In genomic region chrX:107117993-107118321, GRCh38 we compare ENCODE assay signal across 8 cellular contexts. TPM values are rescaled to one million over a fixed set of nuclear protein-coding genes. Genes with fewer than 3 reads are reported as not detected.
DNase-seq lines count a peak whose midpoint lies in the region; ATAC-seq and TF ChIP-seq lines count a peak whose summit lies in the region.

No MANE protein-coding gene starts in this region.

- TF ChIP-seq CTCF in Panc1 (IDR thresholded peaks at IDR 0.05) (no peak), natural killer cell (IDR thresholded peaks at IDR 0.05) (no peak)

- peak overlapping the region; percentile 61 to 82 for H3K4me3 ChIP-seq in Panc1 (ENCODE audit: low read depth in 2 of 2, low read length in 2 of 2)
- peak overlapping the region; percentile 58 to 67 for H3K4me3 ChIP-seq in esophagus (ENCODE audit: low read depth in 1 of 2, low read length in 2 of 2)

- in situ Hi-C loops in Panc1 (cut with HindIII; ENCODE audit: low pct_unique_long_range_greater_than_20kb, low sequenced_read_pairs) = no loop called here

- no peaks in the 10 kb centered on the region; the same call in 1 of the 2 replicates for H3K4me1 ChIP-seq in Panc1 (ENCODE audit: control insufficient read depth, insufficient read depth, low read length)
- H3K4me1 ChIP-seq in esophagus (ENCODE audit: control insufficient read depth in 2 of 2, insufficient read depth in 2 of 2, low read length in 1 of 2) = no peaks in the 10 kb centered on the region

- peak overlapping the region; percentile 76 for H3K27ac ChIP-seq in Panc1 (ENCODE audit: low read length)
- H3K27ac ChIP-seq in esophagus (ENCODE audit: low read depth in 2 of 2, low read length in 1 of 2) = no peak overlapping the region

- H3K27me3 Mint-ChIP-seq in activated CD4-positive, alpha-beta T cell treated with anti-CD3 and anti-CD28 coated beads for 36 hours = no peaks in the 10 kb centered on the region
- peaks cover 0 to 3% of the 10 kb centered on the region in 2 donors for H3K27me3 Mint-ChIP-seq in natural killer cell (ENCODE audit: low read depth in 2 of 2)

- H3K36me3 Mint-ChIP-seq in activated CD4-positive, alpha-beta T cell treated with anti-CD3 and anti-CD28 coated beads for 36 hours (ENCODE audit: low read depth) = peaks cover 37% of the 10 kb centered on the region
- peaks cover 6% of the 10 kb centered on the region for H3K36me3 Mint-ChIP-seq in natural killer cell

- POLR2A ChIA-PET in activated CD4-positive, alpha-beta T cell treated with anti-CD3 and anti-CD28 coated beads for 36 hours (lab: Charles Lee) = no interaction called here
- POLR2A ChIA-PET in Panc1 (lab: Charles Lee) = no interaction called here

- 1 to 29% methylated on average over 8 of the region's 8 CpGs for WGBS in esophagus, 2 donors

- H3K9me3 ChIP-seq in Panc1 (ENCODE audit: control insufficient read depth, insufficient read depth, low read depth, low read length) (no peaks in the 10 kb centered on the region), esophagus (ENCODE audit: control insufficient read depth in 2 of 2, insufficient read depth in 1 of 2, low read depth in 1 of 2, low read length in 1 of 2) (no peaks in the 10 kb centered on the region)

- no peak overlapping the region for H3K27ac Mint-ChIP-seq in activated CD4-positive, alpha-beta T cell treated with anti-CD3 and anti-CD28 coated beads for 36 hours
- H3K27ac Mint-ChIP-seq in natural killer cell = peak overlapping the region in 1 of 2 donors; percentile 90

- peaks cover 10% of the 10 kb centered on the region; the same call in 1 of the 2 replicates for H3K36me3 ChIP-seq in Panc1 (ENCODE audit: control insufficient read depth, insufficient read depth, low read length)
- no peaks in the 10 kb centered on the region for H3K36me3 ChIP-seq in esophagus (ENCODE audit: control insufficient read depth in 2 of 2, insufficient read depth in 2 of 2, low read length in 1 of 2)

- H3K27me3 ChIP-seq in Panc1 (ENCODE audit: control insufficient read depth, insufficient read depth, low read length) (no peaks in the 10 kb centered on the region), esophagus (ENCODE audit: control insufficient read depth in 1 of 2, insufficient read depth in 2 of 2, low read length in 2 of 2) (no peaks in the 10 kb centered on the region)

- CTCF ChIA-PET in activated CD4-positive, alpha-beta T cell treated with anti-CD3 and anti-CD28 coated beads for 36 hours (lab: Charles Lee) = no interaction called here
- CTCF ChIA-PET in Panc1 (lab: Charles Lee) = no interaction called here

- ATAC-seq in activated CD4-positive, alpha-beta T cell treated with anti-CD3 and anti-CD28 coated beads for 36 hours = no peak
- ATAC-seq in Panc1 (peak; percentile 22; the same call in 1 of the 2 replicates), natural killer cell (no peak), HG03439 (IDR thresholded peaks at IDR 0.05; ENCODE audit: unreplicated experiment) (no peak)

- H3K4me3 Mint-ChIP-seq in activated CD4-positive, alpha-beta T cell treated with anti-CD3 and anti-CD28 coated beads for 36 hours = peak overlapping the region; percentile 99
- H3K4me3 Mint-ChIP-seq in natural killer cell = peak overlapping the region; percentile 93

- DNase-seq in activated CD4-positive, alpha-beta T cell treated with anti-CD3 and anti-CD28 coated beads for 36 hours = no peak
- DNase-seq in activated CD4-positive, alpha-beta T cell treated with anti-CD3 and anti-CD28 coated beads for 48 hours = no peak
- DNase-seq in Panc1 (ENCODE audit: low read depth, low spot score) (no peak), natural killer cell (no peak), A172 (ENCODE audit: low spot score) (no peak), GM19238 (ENCODE audit: insufficient read length, low spot score) (no peak)

- no peaks in the 10 kb centered on the region for H3K9me3 Mint-ChIP-seq in activated CD4-positive, alpha-beta T cell treated with anti-CD3 and anti-CD28 coated beads for 36 hours (ENCODE audit: low read depth)
- no peaks in the 10 kb centered on the region for H3K9me3 Mint-ChIP-seq in natural killer cell

- intact Hi-C loops in activated CD4-positive, alpha-beta T cell treated with anti-CD3 and anti-CD28 coated beads for 36 hours (cut with DNase I, micrococcal nuclease) = loop anchor here (2.0 to 5.0 kb wide), 6 partner anchors 89 to 973 kb away; partner anchors contain the start of genes DNAAF6 (in 2 of the 2), NUP62CL (in 2 of the 2), ATG4A (in 1 of the 2) and NCBP2L (in 1 of the 2)
- intact Hi-C loops in Panc1 (cut with micrococcal nuclease; ENCODE audit: unreplicated experiment) = no loop called here
- intact Hi-C loops in natural killer cell (cut with micrococcal nuclease) = loop anchor here (5.0 kb wide), 1 partner anchor 49 kb away; no protein-coding TSS in a partner anchor

- BruUV-seq in Panc1 (replicated peaks; lab: Mats Ljungman, UMichigan) = no TSS peak

- H3K4me1 Mint-ChIP-seq in activated CD4-positive, alpha-beta T cell treated with anti-CD3 and anti-CD28 coated beads for 36 hours = peaks cover 27% of the 10 kb centered on the region
- H3K4me1 Mint-ChIP-seq in natural killer cell = peaks cover 8 to 38% of the 10 kb centered on the region in 2 donors

RNA-seq across cellular contexts. Expression of gene RBM41, which starts 0.7 kb away (rescaled TPM):
- total RNA-seq in activated CD4-positive, alpha-beta T cell treated with anti-CD3 and anti-CD28 coated beads for 36 hours = 10 to 100 TPM; 12.0 to 12.2 TPM
- 15.1 TPM for total RNA-seq in Panc1 (2021; ENCODE audit: unreplicated experiment)
- polyA plus RNA-seq in Panc1 (2012; ENCODE audit: insufficient read length) = 7.1 TPM
- polyA plus RNA-seq in esophagus = 1 to 10 TPM; 3.2 to 4.4 TPM
- 10 to 100 TPM; 14.6 to 18.0 (median 15.3) TPM for total RNA-seq in natural killer cell
- total RNA-seq in A172 (2014; rRNA removed; shearing (Covaris generic)) = 4.8 and 11.4 TPM in 2 replicates
